8 cellular contexts compared by ENCODE assay signal in genomic region chr1:147515046-147515869, GRCh38. TPM values are rescaled to one million over a fixed set of nuclear protein-coding genes. Genes with fewer than 3 reads are reported as not detected.
A peak's percentile ranks its signal among the peaks of the same experiment; 100 is the strongest.
DNase-seq lines count a peak whose midpoint lies in the region; ATAC-seq and TF ChIP-seq lines count a peak whose summit lies in the region.

No MANE protein-coding gene starts in this region.

- DNase-seq in GM23338 (ENCODE audit: low spot score) (peak; percentile 74), NCI-H226 (peak; percentile 57), chondrocyte (ENCODE audit: low spot score) (no peak), myocyte (ENCODE audit: low read depth) (peak; percentile 17), GM10248 (ENCODE audit: extremely low spot score) (no peak), head of caudate nucleus (no peak), GM10266 (ENCODE audit: extremely low spot score) (no peak), NCI-H82 (lab: John Stamatoyannopoulos, UW) (no peak)

- no peak overlapping the region for H3K4me2 ChIP-seq in GM23338

- no peaks in the 10 kb centered on the region for H3K27me3 ChIP-seq in GM23338 (ENCODE audit: insufficient read depth)

- H3K27me3 Mint-ChIP-seq in GM23338 (ENCODE audit: insufficient read depth, low read depth, poor library complexity) (no peaks in the 10 kb centered on the region), chondrocyte (ENCODE audit: low read depth) (peaks cover 3% of the 10 kb centered on the region)

- H4K20me1 ChIP-seq in GM23338 (replicated peaks; ENCODE audit: insufficient read depth): no peaks in the 10 kb centered on the region

- POLR2A ChIA-PET in GM10248 (lab: Yijun Ruan, JAX): no interaction called here

- H3K4me3 Mint-ChIP-seq in GM23338 (no peak overlapping the region), chondrocyte (ENCODE audit: unreplicated experiment) (no peak overlapping the region)

- H3K36me3 ChIP-seq in GM23338 (ENCODE audit: insufficient read depth): no peaks in the 10 kb centered on the region

- intact Hi-C loops in head of caudate nucleus (cut with DNase I): no loop called here

- CTCF ChIA-PET in GM10248 (lab: Yijun Ruan, JAX): interaction anchor here (1.4 kb wide), 1 partner anchor 124 kb away, joined by 3 read pairs; no protein-coding TSS in a partner anchor

- H3K36me3 Mint-ChIP-seq in GM23338 (ENCODE audit: low read depth) (no peaks in the 10 kb centered on the region; the same call in 2 of the 3 replicates), chondrocyte (ENCODE audit: low read depth) (no peaks in the 10 kb centered on the region)

- peak overlapping the region; percentile 4; the same call in 1 of the 2 replicates for H2AFZ ChIP-seq in GM23338

- H3K27ac ChIP-seq in GM23338 (ENCODE audit: low read depth): no peak overlapping the region

- peaks cover 17% of the 10 kb centered on the region for H3K4me1 Mint-ChIP-seq in GM23338
- no peaks in the 10 kb centered on the region for H3K4me1 Mint-ChIP-seq in chondrocyte (ENCODE audit: low read depth)

- no peaks in the 10 kb centered on the region; the same call in 1 of the 2 replicates for H3K9me2 ChIP-seq in GM23338 (ENCODE audit: insufficient read depth)

- peak; percentile 67 to 73 for TF ChIP-seq CTCF in GM23338 (conservative IDR thresholded peaks at IDR 0.05; ENCODE audit: low read depth in 2 of 2)
- peak; percentile 30 for TF ChIP-seq CTCF in chondrocyte (IDR thresholded peaks at IDR 0.05)
- no peak for TF ChIP-seq CTCF in GM10248 (IDR thresholded peaks at IDR 0.05; ENCODE audit: control extremely low read depth, extremely low read depth, low read depth, missing control alignments)
- no peak for TF ChIP-seq CTCF in GM10266 (IDR thresholded peaks at IDR 0.05; ENCODE audit: control insufficient read depth, insufficient read depth, low read depth, missing control alignments)

- no peaks in the 10 kb centered on the region for H3F3A ChIP-seq in GM23338 (replicated peaks; ENCODE audit: low read depth)

- H3K4me3 ChIP-seq in GM23338: no peak overlapping the region

- H3K79me2 ChIP-seq in GM23338 (replicated peaks; ENCODE audit: insufficient read depth): no peaks in the 10 kb centered on the region

- H3K27ac Mint-ChIP-seq in GM23338 (no peak overlapping the region), chondrocyte (ENCODE audit: unreplicated experiment) (no peak overlapping the region)

- ATAC-seq in GM23338: peak; percentile 93

- peaks cover 12% of the 10 kb centered on the region for H3K4me1 ChIP-seq in GM23338 (ENCODE audit: insufficient read depth)

- H3K9me3 Mint-ChIP-seq in GM23338 (peaks cover 8% of the 10 kb centered on the region), chondrocyte (ENCODE audit: low read depth) (no peaks in the 10 kb centered on the region)

TF ChIP-seq in GM23338, 12 proteins besides CTCF, POLR2A, EP300 and RAD21 (continues in another document):
- TF ChIP-seq, protein P1, sequence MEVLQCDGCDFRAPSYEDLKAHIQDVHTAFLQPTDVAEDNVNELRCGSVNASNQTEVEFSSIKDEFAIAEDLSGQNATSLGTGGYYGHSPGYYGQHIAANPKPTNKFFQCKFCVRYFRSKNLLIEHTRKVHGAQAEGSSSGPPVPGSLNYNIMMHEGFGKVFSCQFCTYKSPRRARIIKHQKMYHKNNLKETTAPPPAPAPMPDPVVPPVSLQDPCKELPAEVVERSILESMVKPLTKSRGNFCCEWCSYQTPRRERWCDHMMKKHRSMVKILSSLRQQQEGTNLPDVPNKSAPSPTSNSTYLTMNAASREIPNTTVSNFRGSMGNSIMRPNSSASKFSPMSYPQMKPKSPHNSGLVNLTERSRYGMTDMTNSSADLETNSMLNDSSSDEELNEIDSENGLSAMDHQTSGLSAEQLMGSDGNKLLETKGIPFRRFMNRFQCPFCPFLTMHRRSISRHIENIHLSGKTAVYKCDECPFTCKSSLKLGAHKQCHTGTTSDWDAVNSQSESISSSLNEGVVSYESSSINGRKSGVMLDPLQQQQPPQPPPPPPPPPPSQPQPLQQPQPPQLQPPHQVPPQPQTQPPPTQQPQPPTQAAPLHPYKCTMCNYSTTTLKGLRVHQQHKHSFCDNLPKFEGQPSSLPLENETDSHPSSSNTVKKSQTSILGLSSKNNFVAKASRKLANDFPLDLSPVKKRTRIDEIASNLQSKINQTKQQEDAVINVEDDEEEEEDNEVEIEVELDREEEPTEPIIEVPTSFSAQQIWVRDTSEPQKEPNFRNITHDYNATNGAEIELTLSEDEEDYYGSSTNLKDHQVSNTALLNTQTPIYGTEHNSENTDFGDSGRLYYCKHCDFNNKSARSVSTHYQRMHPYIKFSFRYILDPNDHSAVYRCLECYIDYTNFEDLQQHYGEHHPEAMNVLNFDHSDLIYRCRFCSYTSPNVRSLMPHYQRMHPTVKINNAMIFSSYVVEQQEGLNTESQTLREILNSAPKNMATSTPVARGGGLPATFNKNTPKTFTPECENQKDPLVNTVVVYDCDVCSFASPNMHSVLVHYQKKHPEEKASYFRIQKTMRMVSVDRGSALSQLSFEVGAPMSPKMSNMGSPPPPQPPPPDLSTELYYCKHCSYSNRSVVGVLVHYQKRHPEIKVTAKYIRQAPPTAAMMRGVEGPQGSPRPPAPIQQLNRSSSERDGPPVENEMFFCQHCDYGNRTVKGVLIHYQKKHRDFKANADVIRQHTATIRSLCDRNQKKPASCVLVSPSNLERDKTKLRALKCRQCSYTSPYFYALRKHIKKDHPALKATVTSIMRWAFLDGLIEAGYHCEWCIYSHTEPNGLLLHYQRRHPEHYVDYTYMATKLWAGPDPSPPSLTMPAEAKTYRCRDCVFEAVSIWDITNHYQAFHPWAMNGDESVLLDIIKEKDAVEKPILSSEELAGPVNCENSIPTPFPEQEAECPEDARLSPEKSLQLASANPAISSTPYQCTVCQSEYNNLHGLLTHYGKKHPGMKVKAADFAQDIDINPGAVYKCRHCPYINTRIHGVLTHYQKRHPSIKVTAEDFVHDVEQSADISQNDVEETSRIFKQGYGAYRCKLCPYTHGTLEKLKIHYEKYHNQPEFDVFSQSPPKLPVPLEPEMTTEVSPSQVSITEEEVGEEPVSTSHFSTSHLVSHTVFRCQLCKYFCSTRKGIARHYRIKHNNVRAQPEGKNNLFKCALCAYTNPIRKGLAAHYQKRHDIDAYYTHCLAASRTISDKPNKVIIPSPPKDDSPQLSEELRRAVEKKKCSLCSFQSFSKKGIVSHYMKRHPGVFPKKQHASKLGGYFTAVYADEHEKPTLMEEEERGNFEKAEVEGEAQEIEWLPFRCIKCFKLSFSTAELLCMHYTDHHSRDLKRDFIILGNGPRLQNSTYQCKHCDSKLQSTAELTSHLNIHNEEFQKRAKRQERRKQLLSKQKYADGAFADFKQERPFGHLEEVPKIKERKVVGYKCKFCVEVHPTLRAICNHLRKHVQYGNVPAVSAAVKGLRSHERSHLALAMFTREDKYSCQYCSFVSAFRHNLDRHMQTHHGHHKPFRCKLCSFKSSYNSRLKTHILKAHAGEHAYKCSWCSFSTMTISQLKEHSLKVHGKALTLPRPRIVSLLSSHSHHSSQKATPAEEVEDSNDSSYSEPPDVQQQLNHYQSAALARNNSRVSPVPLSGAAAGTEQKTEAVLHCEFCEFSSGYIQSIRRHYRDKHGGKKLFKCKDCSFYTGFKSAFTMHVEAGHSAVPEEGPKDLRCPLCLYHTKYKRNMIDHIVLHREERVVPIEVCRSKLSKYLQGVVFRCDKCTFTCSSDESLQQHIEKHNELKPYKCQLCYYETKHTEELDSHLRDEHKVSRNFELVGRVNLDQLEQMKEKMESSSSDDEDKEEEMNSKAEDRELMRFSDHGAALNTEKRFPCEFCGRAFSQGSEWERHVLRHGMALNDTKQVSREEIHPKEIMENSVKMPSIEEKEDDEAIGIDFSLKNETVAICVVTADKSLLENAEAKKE (CRISPR knock-in tag; IDR thresholded peaks at IDR 0.05): no peak
- no peak for TF ChIP-seq NANOG (IDR thresholded peaks at IDR 0.05; ENCODE audit: borderline replicate concordance)
- no peak for TF ChIP-seq EZH2 (IDR thresholded peaks at IDR 0.05; ENCODE audit: low read depth, unreplicated experiment)
- TF ChIP-seq CREB1 (CRISPR knock-in tag; IDR thresholded peaks at IDR 0.05; ENCODE audit: low read depth): no peak
- no peak for TF ChIP-seq EZH2phosphoT487 (IDR thresholded peaks at IDR 0.05; ENCODE audit: unreplicated experiment)
- TF ChIP-seq ZNF331 (CRISPR knock-in tag; IDR thresholded peaks at IDR 0.05; ENCODE audit: low read depth): no peak
- no peak for TF ChIP-seq REST (IDR thresholded peaks at IDR 0.05; ENCODE audit: unreplicated experiment)
- no peak for TF ChIP-seq ZNF114 (CRISPR knock-in tag; IDR thresholded peaks at IDR 0.05)
- TF ChIP-seq POLR2AphosphoS5 (IDR thresholded peaks at IDR 0.05; ENCODE audit: low read depth): no peak
- no peak for TF ChIP-seq STAT1 (IDR thresholded peaks at IDR 0.05; ENCODE audit: unreplicated experiment)

RNA-seq across cellular contexts. Expression of gene BCL9, which starts 26.0 kb away (rescaled TPM):
- 33.8 and 46.1 TPM in 2 replicates for total RNA-seq in GM23338 (2014; rRNA removed; shearing (Covaris generic))
- polyA plus RNA-seq in GM23338 (2016; fragmentation: Nextera tagmentation; extraction: Ambion mirVana): 11.7 and 13.2 TPM in 2 replicates
- total RNA-seq in chondrocyte (21.8 to 31.0 TPM (median 21.9 TPM) in 3 replicates), myocyte (3.5 and 7.3 TPM in 2 replicates)
- 6.3 TPM for polyA plus RNA-seq in myocyte (2012)

Comparison
In these comparisons a context has a peak if more than half of its experiments do, and no peak if none do; other contexts are left out.
1. DNase-seq: peak in GM23338 (single experiment), NCI-H226 (single experiment) and myocyte (single experiment); none in chondrocyte (single experiment), GM10248 (single experiment), head of caudate nucleus (0 of 42), GM10266 (single experiment) and NCI-H82 (single experiment).
2. CTCF ChIP-seq: peak in GM23338 (2 of 2) and chondrocyte (single experiment); none in GM10248 (single experiment) and GM10266 (single experiment).